In the genomic region with DNA sequence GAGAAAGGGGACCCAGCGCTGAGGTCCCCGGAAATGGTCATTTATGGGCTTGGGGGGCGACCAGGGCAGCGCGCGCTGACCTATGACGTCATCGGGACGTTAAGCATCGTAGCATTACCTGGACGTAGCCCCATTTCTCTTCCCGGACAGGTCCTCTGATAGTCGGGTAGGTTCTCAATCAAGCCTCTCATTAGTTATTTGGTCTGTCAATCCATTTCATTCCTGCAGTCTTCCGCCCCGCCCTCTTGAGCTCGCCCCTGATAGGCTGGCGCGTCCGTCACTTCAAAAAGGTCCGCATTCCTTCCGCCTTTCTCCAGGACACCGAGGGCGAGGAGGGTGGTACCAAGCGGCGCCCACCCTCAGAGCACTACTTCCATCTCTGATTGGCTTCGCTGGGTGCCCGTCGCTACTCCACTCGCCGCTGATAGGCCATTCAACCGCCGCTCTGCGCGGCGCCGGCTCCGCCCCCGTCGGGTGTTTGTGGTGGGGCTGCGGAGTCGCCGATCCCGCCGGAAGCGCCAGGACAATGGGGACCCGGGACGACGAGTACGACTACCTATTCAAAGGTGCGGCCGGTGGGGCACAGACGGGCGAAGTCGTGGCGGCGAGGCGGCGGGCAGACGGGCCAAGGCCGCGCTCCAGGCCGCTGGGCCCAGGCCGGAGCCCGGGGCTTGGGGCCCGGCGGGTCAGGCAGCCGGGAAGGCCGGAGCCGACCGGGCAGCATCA, we compare ENCODE assay signal across 8 cellular contexts. TPM values are rescaled to one million over a fixed set of nuclear protein-coding genes. Genes with fewer than 3 reads are reported as not detected.
DNase-seq lines count a peak whose midpoint lies in the region; ATAC-seq and TF ChIP-seq lines count a peak whose summit lies in the region.

A gene (plus strand): TSS at position 470 of the 726 bp plus-strand sequence. CDS start 57 bp downstream, at position 527.

- in situ Hi-C loops in GM18951 (cut with MboI; ENCODE audit: low sequenced_read_pairs, unreplicated experiment), result no loop called here

- H3F3A ChIP-seq in smooth muscle cell (ENCODE audit: low read depth), result no peaks in the 10 kb centered on the region

- DNase-seq in AG08395 (ENCODE audit: low spot score), result peak; percentile 99
- peak; percentile 100 for DNase-seq in NCI-H345 (lab: John Stamatoyannopoulos, UW)
- DNase-seq in activated B cell treated with CpG ODN at 0.5 μM for 24 hours, result peak; percentile 92
- peak; percentile 77 to 100 (median 99) for DNase-seq in caudate nucleus (lab: John Stamatoyannopoulos, UW)
- DNase-seq in iPS-NIHi7 (ENCODE audit: extremely low spot score), result peak; percentile 99
- peak; percentile 88 for DNase-seq in smooth muscle cell (lab: John Stamatoyannopoulos, UW; ENCODE audit: unreplicated experiment)

- CTCF ChIA-PET in activated B cell treated with CpG ODN at 0.5 μM for 24 hours (lab: Charles Lee), result interaction anchor here (1.2 kb wide), 1 partner anchor 23 kb away, joined by 4 read pairs; a partner anchor contains a TSS

- H3K4me1 ChIP-seq in smooth muscle cell (ENCODE audit: low read depth), result peaks cover 4% of the 10 kb centered on the region

- peak within 1 kb of the TSS; percentile 99 for H3K4me3 ChIP-seq in smooth muscle cell

- peaks cover 43% of the 10 kb centered on the region for H4K20me1 ChIP-seq in smooth muscle cell (ENCODE audit: low read depth)

- ATAC-seq in HG03196 (IDR thresholded peaks at IDR 0.05; ENCODE audit: unreplicated experiment) (peak; percentile 93), activated B cell treated with CpG ODN at 0.5 μM for 24 hours (ENCODE audit: low read depth) (peak; percentile 88)

- peak within 1 kb of the TSS; percentile 93 for H3K4me2 ChIP-seq in smooth muscle cell

- H3K27ac Mint-ChIP-seq in activated B cell treated with CpG ODN at 0.5 μM for 24 hours, result peak within 1 kb of the TSS; percentile 94

- H3K27me3 Mint-ChIP-seq in activated B cell treated with CpG ODN at 0.5 μM for 24 hours, result no peaks in the 10 kb centered on the region

- peak; percentile 71 for TF ChIP-seq POLR2A in GM18951 (IDR thresholded peaks at IDR 0.05; ENCODE audit: extremely low read depth, insufficient read depth, insufficient read length)

- WGBS in smooth muscle cell (ENCODE audit: low lambda C conversion rate), result under 1% methylated on average over 58 of the region's 70 CpGs

- H3K4me1 Mint-ChIP-seq in activated B cell treated with CpG ODN at 0.5 μM for 24 hours, result peaks cover 27% of the 10 kb centered on the region

- TF ChIP-seq CTCF in activated B cell treated with CpG ODN at 0.5 μM for 24 hours (IDR thresholded peaks at IDR 0.05) (no peak), smooth muscle cell (IDR thresholded peaks at IDR 0.05; ENCODE audit: borderline replicate concordance, insufficient read depth, poor library complexity, severe bottlenecking) (no peak)

- POLR2A ChIA-PET in activated B cell treated with CpG ODN at 0.5 μM for 24 hours (lab: Charles Lee), result interaction anchor here (0.5 to 2.2 kb wide), 12 partner anchors 10 to 688 kb away, joined by 3 to 17 read pairs (median 4); a partner anchor contains a TSS

- no peaks in the 10 kb centered on the region for H3K27me3 ChIP-seq in smooth muscle cell (ENCODE audit: low read depth)

- peak within 1 kb of the TSS; percentile 100 for H3K9ac ChIP-seq in smooth muscle cell (ENCODE audit: low read depth)

- H3K9me3 Mint-ChIP-seq in activated B cell treated with CpG ODN at 0.5 μM for 24 hours, result peaks cover 3% of the 10 kb centered on the region

- H2AFZ ChIP-seq in smooth muscle cell (ENCODE audit: low read depth), result peak within 1 kb of the TSS; percentile 47

- peaks cover 42% of the 10 kb centered on the region for H3K79me2 ChIP-seq in smooth muscle cell (ENCODE audit: low read depth)

- H3K9me3 ChIP-seq in smooth muscle cell (replicated peaks; ENCODE audit: low read depth), result no peaks in the 10 kb centered on the region

- H3K4me3 Mint-ChIP-seq in activated B cell treated with CpG ODN at 0.5 μM for 24 hours, result peak within 1 kb of the TSS; percentile 95

- peak within 1 kb of the TSS; percentile 98 for H3K27ac ChIP-seq in caudate nucleus (ENCODE audit: low read depth, low read length)
- peak within 1 kb of the TSS; percentile 100 for H3K27ac ChIP-seq in smooth muscle cell (ENCODE audit: low read depth)

- H3K36me3 ChIP-seq in smooth muscle cell (ENCODE audit: low read depth), result no peaks in the 10 kb centered on the region

- peaks cover 12% of the 10 kb centered on the region for H3K36me3 Mint-ChIP-seq in activated B cell treated with CpG ODN at 0.5 μM for 24 hours (ENCODE audit: low read depth)

- intact Hi-C loops in activated B cell treated with CpG ODN at 0.5 μM for 24 hours (cut with micrococcal nuclease), result loop anchor here (1.0 to 10.0 kb wide), 7 partner anchors 23 to 470 kb away; a partner anchor contains a TSS

RNA-seq across cellular contexts. Expression of the gene that starts here (rescaled TPM):
- total RNA-seq in activated B cell treated with CpG ODN at 0.5 μM for 24 hours (92.1 and 100 TPM in 2 replicates), smooth muscle cell (12.9 and 28.9 TPM in 2 replicates)
- 137 and 148 TPM in 2 replicates for polyA plus RNA-seq in smooth muscle cell

Comparison
In these comparisons a context has a peak if more than half of its experiments do, and no peak if none do; other contexts are left out.
1. Peak in every context shown above with its lines: DNase-seq, ATAC-seq, H3K4me3 ChIP-seq and H3K27ac ChIP-seq.